Comparison of ENCODE assay signal across 28 cellular contexts in genomic region chr2:160751021-160751420, GRCh38.
DNase-seq lines count a peak whose midpoint lies in the region; ATAC-seq, FAIRE-seq and TF ChIP-seq lines count a peak whose summit lies in the region.
"Had no signal": no experiment of that assay in that cellular context is flagged by ENCODE, and none has a peak within 500 bp of the region (broad histone marks: within the 10 kb centered on the region; RNA-seq: fewer than 3 reads in every experiment).

No MANE protein-coding gene starts in this region.

- H4K8ac ChIP-seq in mesenchymal stem cell (ENCODE audit: low read length), result no peak overlapping the region

- no peak overlapping the region for H3K4ac ChIP-seq in mesenchymal stem cell (ENCODE audit: low read depth in 1 of 2, low read length in 2 of 2)

- no peak overlapping the region for H2BK120ac ChIP-seq in mesenchymal stem cell (ENCODE audit: low read depth, low read length)

- peaks cover 20% of the 10 kb centered on the region for H3K9me3 ChIP-seq in A549
- H3K9me3 ChIP-seq in mesenchymal stem cell (ENCODE audit: control insufficient read depth, low read length), result peaks cover 22% of the 10 kb centered on the region
- H3K9me3 ChIP-seq: prostate gland, suprapubic skin had no signal

- TF ChIP-seq EP300 in A549 (IDR thresholded peaks at IDR 0.05), result no peak

- H3K4me1 ChIP-seq in A549, result peaks cover 57% of the 10 kb centered on the region
- peaks cover 5% of the 10 kb centered on the region for H3K4me1 ChIP-seq in mesenchymal stem cell (ENCODE audit: control insufficient read depth, insufficient read depth, low read depth, low read length)
- H3K4me1 ChIP-seq: esophagus muscularis mucosa, prostate gland had no signal

- CTCF ChIA-PET in A549 (lab: Yijun Ruan, JAX), result no interaction called here

- 0 out of 6 replicates have a peak, but pooled peaks of 1 of the 2 experiments have one; percentile 30 for ATAC-seq in A549
- no peak for ATAC-seq in GM18867 (IDR thresholded peaks at IDR 0.05; ENCODE audit: unreplicated experiment)
- ATAC-seq: activated CD4-positive, alpha-beta T cell treated with anti-CD3 and anti-CD28 coated beads for 36 hours; activated CD8-positive, alpha-beta memory T cell treated with anti-CD3 and anti-CD28 coated beads, Interleukin-2, amount 10 ng/mL, durations not matched to agents 7 days and 5 days; activated T-helper 17 cell treated with anti-CD3 and anti-CD28 coated beads, Interleukin-2, amount 50 U/mL, for 72 hours; K562 had no signal

- no peak for FAIRE-seq in A549 (lab: Jason Lieb, UNC)
- FAIRE-seq: GM19239, K562 had no signal

- no peak for TF ChIP-seq POLR2A in A549 (IDR thresholded peaks at IDR 0.05; ENCODE audit: low read length)

- no peak overlapping the region for H3K9ac ChIP-seq in mesenchymal stem cell (ENCODE audit: low read length)

- H3K36me3 ChIP-seq in brain microvascular endothelial cell (replicated peaks), result no peaks in the 10 kb centered on the region
- H3K36me3 ChIP-seq in mesenchymal stem cell (ENCODE audit: control insufficient read depth in 1 of 2, insufficient read depth in 2 of 2, low read depth in 1 of 2, low read length in 2 of 2), result no peaks in the 10 kb centered on the region
- H3K36me3 ChIP-seq: esophagus muscularis mucosa, prostate gland, suprapubic skin had no signal

- H2BK5ac ChIP-seq in mesenchymal stem cell (ENCODE audit: low read depth, low read length, poor library complexity, severe bottlenecking), result no peak overlapping the region

- no peak overlapping the region for H2BK12ac ChIP-seq in mesenchymal stem cell (ENCODE audit: low read length in 2 of 2)

- no peaks in the 10 kb centered on the region for H3K27me3 ChIP-seq in brain microvascular endothelial cell (replicated peaks)
- no peaks in the 10 kb centered on the region for H3K27me3 ChIP-seq in mesenchymal stem cell (ENCODE audit: control insufficient read depth in 1 of 2, insufficient read depth in 1 of 2, low read length in 2 of 2)
- H3K27me3 ChIP-seq: esophagus muscularis mucosa, suprapubic skin had no signal

- POLR2A ChIA-PET in A549 (lab: Yijun Ruan, JAX), result no interaction called here

- H3K27ac ChIP-seq in A549 (peak overlapping the region; percentile 80 to 84; a peak in 5 of 6 replicates), brain microvascular endothelial cell (no peak overlapping the region), mesenchymal stem cell (ENCODE audit: low read length, poor library complexity, severe bottlenecking) (no peak overlapping the region)
- H3K27ac ChIP-seq: esophagus muscularis mucosa, HL-60, prostate gland, SK-N-MC, suprapubic skin had no signal

- WGBS in A549 (ENCODE audit: missing lambda C conversion rate), result 30% methylated on average over 2 of the region's 2 CpGs
- WGBS in mesenchymal stem cell, result 13% methylated on average over 1 of the region's 2 CpGs

- no peak overlapping the region for H3K14ac ChIP-seq in mesenchymal stem cell (ENCODE audit: low read length in 2 of 2)

- H3K18ac ChIP-seq in mesenchymal stem cell (ENCODE audit: low read depth in 1 of 2, low read length in 2 of 2), result no peak overlapping the region

- TF ChIP-seq RAD21 in A549 (conservative IDR thresholded peaks at IDR 0.05 in 1 of 2, IDR thresholded peaks at IDR 0.05 in 1 of 2), result no peak

- H3K4me3 ChIP-seq in A549, result no peak overlapping the region
- H3K4me3 ChIP-seq in brain microvascular endothelial cell (ENCODE audit: low read depth, low read length), result no peak overlapping the region
- no peak overlapping the region for H3K4me3 ChIP-seq in mesenchymal stem cell (ENCODE audit: insufficient read depth in 1 of 2, low read depth in 1 of 2, low read length in 2 of 2)
- H3K4me3 ChIP-seq: esophagus muscularis mucosa, K562, prostate gland, SK-N-MC, suprapubic skin had no signal

- no peak overlapping the region for H2BK15ac ChIP-seq in mesenchymal stem cell (ENCODE audit: low read depth, poor library complexity, severe bottlenecking)

- no peak for TF ChIP-seq CTCF in A549 (IDR thresholded peaks at IDR 0.05)
- TF ChIP-seq CTCF in brain microvascular endothelial cell (IDR thresholded peaks at IDR 0.05; ENCODE audit: low read depth, low read length, missing control alignments), result no peak

- no peaks in the 10 kb centered on the region for H3K79me1 ChIP-seq in mesenchymal stem cell (replicated peaks; ENCODE audit: low read length, poor library complexity, severe bottlenecking)

- H2AK5ac ChIP-seq in mesenchymal stem cell (ENCODE audit: low read length, severe bottlenecking), result no peak overlapping the region

- no peak overlapping the region for H2AFZ ChIP-seq in mesenchymal stem cell (ENCODE audit: low read depth, low read length)

- DNase-seq in A549 (ENCODE audit: low read depth in 1 of 2, low spot score in 1 of 2), result no peak
- peak; percentile 67 for DNase-seq in HT1080 (ENCODE audit: low read depth)
- DNase-seq in brain microvascular endothelial cell, result peak; percentile 25
- DNase-seq in mesenchymal stem cell, result peak; percentile 22
- no peak for DNase-seq in activated naive CD4-positive, alpha-beta T cell treated with anti-CD3 and anti-CD28 coated beads, Interleukin-2, amount 50 U/mL, for 16 hours
- DNase-seq in NCI-H1417 (lab: John Stamatoyannopoulos, UW), result no peak
- no peak for DNase-seq in NCI-H1930 (lab: John Stamatoyannopoulos, UW)
- DNase-seq: ACHN; activated CD4-positive, alpha-beta T cell treated with anti-CD3 and anti-CD28 coated beads for 36 hours; activated CD8-positive, alpha-beta memory T cell treated with anti-CD3 and anti-CD28 coated beads, Interleukin-2, amount 10 ng/mL, durations not matched to agents 7 days and 5 days; CD4-positive, alpha-beta T cell; DMS79 treated with DMSO at 0.1 percent for 48 hours; H9; hippocampal formation; NCI-H1048; NCI-H2081 treated with DMSO at 0.1 percent for 48 hours; NCI-H526 treated with DMSO at 0.1 percent for 48 hours; nephron progenitor cell; T-helper 9 cell had no signal

- in situ Hi-C loops in brain microvascular endothelial cell (cut with HindIII; ENCODE audit: low pct_ligation_motif_present, low sequenced_read_pairs), result no loop called here

- peak overlapping the region; percentile 77 for H3K4me2 ChIP-seq in A549
- no peak overlapping the region for H3K4me2 ChIP-seq in mesenchymal stem cell (ENCODE audit: low read length, poor library complexity, severe bottlenecking)

- H3K23ac ChIP-seq in mesenchymal stem cell (ENCODE audit: low read length in 2 of 2), result no peak overlapping the region

- no peak overlapping the region for H4K91ac ChIP-seq in mesenchymal stem cell (ENCODE audit: low read length)

TF ChIP-seq in A549, 52 proteins besides CTCF, POLR2A, EP300 and RAD21:
- 0 out of 2 replicates have a peak, but pooled peaks have one; percentile 9 for TF ChIP-seq GATA3 (IDR thresholded peaks at IDR 0.05; ENCODE audit: borderline replicate concordance)
- TF ChIP-seq JUN (IDR thresholded peaks at IDR 0.05), result 0 out of 5 replicates have a peak, but pooled peaks of 1 of the 2 experiments have one; percentile 37
- TF ChIP-seq FOSL2 (IDR thresholded peaks at IDR 0.05), result 0 out of 2 replicates have a peak, but pooled peaks have one; percentile 12
- no peak for TF ChIP-seq FOSL2 (CRISPR knock-in tag; IDR thresholded peaks at IDR 0.05)
- TF ChIP-seq ZFP36 (IDR thresholded peaks at IDR 0.05; ENCODE audit: borderline replicate concordance, partially characterized antibody), result no peak
- TF ChIP-seq JUNB (IDR thresholded peaks at IDR 0.05), result peak; percentile 61

Comparison
In these comparisons a context has a peak if more than half of its experiments do, and no peak if none do; other contexts are left out.
1. DNase-seq: peak in HT1080 (single experiment), brain microvascular endothelial cell (single experiment) and mesenchymal stem cell (single experiment); none in A549 (0 of 2), activated naive CD4-positive, alpha-beta T cell treated with anti-CD3 and anti-CD28 coated beads, Interleukin-2, amount 50 U/mL, for 16 hours (single experiment), NCI-H1417 (0 of 3) and NCI-H1930 (0 of 2).
2. H3K27ac ChIP-seq: peak in A549 (2 of 2); none in brain microvascular endothelial cell (single experiment) and mesenchymal stem cell (single experiment).